In the genomic region with DNA sequence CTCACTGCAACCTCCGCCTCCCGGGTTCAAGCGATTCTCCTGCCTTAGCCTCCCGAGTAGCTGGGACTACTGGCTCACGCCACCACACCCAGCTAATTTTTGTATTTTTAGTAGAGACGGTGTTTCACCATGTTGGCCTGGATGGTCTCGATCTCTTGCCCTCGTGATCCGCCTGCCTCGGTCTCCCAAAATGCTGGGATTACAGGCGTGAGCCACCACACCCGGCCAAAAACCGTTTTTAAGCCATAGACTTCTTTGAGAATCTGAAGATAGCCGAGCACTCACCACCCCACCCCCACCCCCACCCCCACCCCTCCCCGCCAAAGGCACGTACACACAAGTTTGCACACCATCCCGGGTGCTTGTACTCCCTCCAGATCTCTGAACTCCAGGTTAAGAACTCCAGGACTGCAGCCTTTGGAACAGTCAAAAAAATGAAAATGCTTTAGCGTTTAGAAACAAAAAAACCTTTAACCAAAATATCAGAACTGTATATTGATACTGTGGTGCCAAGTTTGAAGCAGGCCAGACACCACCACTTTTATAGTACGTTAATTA, we compare ENCODE assay signal across 9 cellular contexts. TPM values are rescaled to one million over a fixed set of nuclear protein-coding genes. Genes with fewer than 3 reads are reported as not detected.
DNase-seq lines count a peak whose midpoint lies in the region; ATAC-seq and TF ChIP-seq lines count a peak whose summit lies in the region.
"Had no signal": no experiment of that assay in that cellular context is flagged by ENCODE, and none has a peak within 500 bp of the region (broad histone marks: within the 10 kb centered on the region; RNA-seq: fewer than 3 reads in every experiment).

No MANE protein-coding gene starts in this region.

- H3K9me2 ChIP-seq in DOHH2 (replicated peaks; ENCODE audit: control insufficient read depth, low read length) = no peaks in the 10 kb centered on the region

- TF ChIP-seq EP300 in ovary (IDR thresholded peaks at IDR 0.05) = no peak

- peak overlapping the region; percentile 89 for H3K9ac ChIP-seq in OCI-LY3 (ENCODE audit: low read length)
- H3K9ac ChIP-seq in endodermal cell (ENCODE audit: extremely low read depth, low read length, poor library complexity, severe bottlenecking) = peak overlapping the region; percentile 83

- intact Hi-C loops in ovary (cut with DNase I) = loop anchor here in 1 of 4 donors (5.0 kb wide), 1 partner anchor 56 kb away; no protein-coding TSS in a partner anchor

- H3K4me3 Mint-ChIP-seq in endodermal cell = peak overlapping the region; percentile 100

- H3K27ac ChIP-seq in DOHH2 (ENCODE audit: low read depth, low read length) (no peak overlapping the region), OCI-LY3 (ENCODE audit: low read length) (no peak overlapping the region), endodermal cell (ENCODE audit: low read depth, low read length) (no peak overlapping the region), ovary (no peak overlapping the region)

- WGBS in endodermal cell (ENCODE audit: insufficient coverage in 1 of 2, insufficient read length in 1 of 2), 2 experiments = 0% methylated on average over 8 to 15 of the region's 19 CpGs
- 0 to 1% (median 1%) methylated on average over 19 of the region's 19 CpGs for WGBS in ovary, 3 donors

- H3K36me3 ChIP-seq in DOHH2 (ENCODE audit: control insufficient read depth, low read length) (peaks cover 44% of the 10 kb centered on the region), OCI-LY3 (replicated peaks; ENCODE audit: low read depth, low read length) (peaks cover 15% of the 10 kb centered on the region), endodermal cell (ENCODE audit: control insufficient read depth, insufficient read depth, low read length) (peaks cover 13% of the 10 kb centered on the region), ovary (no peaks in the 10 kb centered on the region)

- H3K9me3 Mint-ChIP-seq in endodermal cell = no peaks in the 10 kb centered on the region

- H3K27me3 ChIP-seq in DOHH2 (ENCODE audit: control insufficient read depth, low read length) (no peaks in the 10 kb centered on the region), OCI-LY3 (ENCODE audit: low read depth, low read length) (no peaks in the 10 kb centered on the region), endodermal cell (ENCODE audit: control insufficient read depth, insufficient read depth, low read length, poor library complexity, severe bottlenecking) (no peaks in the 10 kb centered on the region), ovary (no peaks in the 10 kb centered on the region)

- peaks cover 38% of the 10 kb centered on the region for H3K4me1 ChIP-seq in DOHH2 (ENCODE audit: control insufficient read depth, low read length)
- peaks cover 25% of the 10 kb centered on the region for H3K4me1 ChIP-seq in OCI-LY3 (ENCODE audit: low read length)
- H3K4me1 ChIP-seq in endodermal cell (ENCODE audit: control insufficient read depth, insufficient read depth, low read length) = no peaks in the 10 kb centered on the region
- H3K4me1 ChIP-seq in ovary (ENCODE audit: insufficient read depth) = peaks cover 7% of the 10 kb centered on the region

- DNase-seq in endodermal cell (no peak), ovary (peak in 1 of 5 donors; percentile 18), NCI-H524 treated with DMSO at 0.1 percent for 48 hours (lab: John Stamatoyannopoulos, UW) (no peak), DMS153 (lab: John Stamatoyannopoulos, UW) (no peak)
- DNase-seq: NCI-H1092 had no signal

- no peaks in the 10 kb centered on the region for H3K9me3 ChIP-seq in DOHH2 (ENCODE audit: control insufficient read depth, insufficient read depth, low read length)
- no peaks in the 10 kb centered on the region for H3K9me3 ChIP-seq in OCI-LY3 (ENCODE audit: insufficient read depth, low read length)
- no peaks in the 10 kb centered on the region for H3K9me3 ChIP-seq in endodermal cell (ENCODE audit: control insufficient read depth, low read length)
- no peaks in the 10 kb centered on the region for H3K9me3 ChIP-seq in ovary

- H3F3A ChIP-seq in DOHH2 (ENCODE audit: control insufficient read depth, insufficient read depth) = no peaks in the 10 kb centered on the region

- H3K4me1 Mint-ChIP-seq in endodermal cell = peaks cover 18% of the 10 kb centered on the region

- no peak overlapping the region for H2AFZ ChIP-seq in OCI-LY3 (ENCODE audit: low read depth, low read length)

- H3K27me3 Mint-ChIP-seq in endodermal cell (ENCODE audit: insufficient read depth) = no peaks in the 10 kb centered on the region

- H3K79me2 ChIP-seq in DOHH2 (ENCODE audit: control insufficient read depth, low read length) (peaks cover 69% of the 10 kb centered on the region), OCI-LY3 (ENCODE audit: low read length) (peaks cover 69% of the 10 kb centered on the region)

- TF ChIP-seq CTCF in DOHH2 (IDR thresholded peaks at IDR 0.05; ENCODE audit: low read depth, low read length, poor library complexity, severe bottlenecking) = no peak
- TF ChIP-seq CTCF in OCI-LY3 (IDR thresholded peaks at IDR 0.05; ENCODE audit: low read depth, low read length) = no peak
- no peak for TF ChIP-seq CTCF in endodermal cell (conservative IDR thresholded peaks at IDR 0.05)
- no peak for TF ChIP-seq CTCF in ovary (IDR thresholded peaks at IDR 0.05)

- H3K4me3 ChIP-seq in DOHH2 (ENCODE audit: low read length) = peak overlapping the region; percentile 99
- peak overlapping the region; percentile 84 for H3K4me3 ChIP-seq in OCI-LY3 (ENCODE audit: low read length)
- peak overlapping the region; percentile 91 for H3K4me3 ChIP-seq in endodermal cell (ENCODE audit: low read length)
- H3K4me3 ChIP-seq in ovary = peak overlapping the region; percentile 91

- TF ChIP-seq POLR2A in ovary (IDR thresholded peaks at IDR 0.05) = no peak

- H4K20me1 ChIP-seq in DOHH2 (ENCODE audit: control insufficient read depth, insufficient read depth, low read depth, low read length) = peaks cover 24% of the 10 kb centered on the region
- peaks cover 49% of the 10 kb centered on the region for H4K20me1 ChIP-seq in OCI-LY3 (ENCODE audit: insufficient read depth, low read length)

- no peak for ATAC-seq in GM21576 (IDR thresholded peaks at IDR 0.05; ENCODE audit: unreplicated experiment)
- no peak for ATAC-seq in GM21526 (IDR thresholded peaks at IDR 0.05; ENCODE audit: low FRiP score, unreplicated experiment)

- H3K36me3 Mint-ChIP-seq in endodermal cell (ENCODE audit: low read depth) = peaks cover 8% of the 10 kb centered on the region

- peak overlapping the region; percentile 98 for H3K27ac Mint-ChIP-seq in endodermal cell

- peak overlapping the region; percentile 88 for H3K4me2 ChIP-seq in DOHH2 (ENCODE audit: low read length)
- H3K4me2 ChIP-seq in OCI-LY3 (ENCODE audit: low read length) = peak overlapping the region; percentile 79

RNA-seq across cellular contexts. Expression of a gene that starts 1.5 kb away (rescaled TPM):
- total RNA-seq in endodermal cell = 100 to 1,000 TPM in 1 of 2 donors, 10 to 100 TPM in 1; 89.5 to 104 TPM
- 50.0 TPM for polyA plus RNA-seq in endodermal cell (2013, experiment 1 of 2)
- polyA plus RNA-seq in endodermal cell (2013, experiment 2 of 2) = 52.3 TPM
- total RNA-seq in ovary = 10 to 100 TPM; 42.8 to 71.5 (median 58.0) TPM
- polyA plus RNA-seq in ovary = 10 to 100 TPM; 22.7 to 51.5 TPM

RNA-seq across cellular contexts. Expression of a gene that starts 48.3 kb away (rescaled TPM):
- total RNA-seq in endodermal cell (1 to 10 TPM; 1.8 to 2.7 TPM), ovary (1 to 10 TPM in 4 of 7 donors, under 1 TPM in 3; 0.43 to 2.7 (median 1.1) TPM)
- 0.43 TPM for polyA plus RNA-seq in endodermal cell (2013, experiment 1 of 2)
- polyA plus RNA-seq in endodermal cell (2013, experiment 2 of 2) = 0.70 TPM
- polyA plus RNA-seq in ovary = 1 to 10 TPM in 1 of 2 donors, not detected in 1; 1.1 TPM

RNA-seq across cellular contexts. Expression of a gene that starts 59.9 kb away (rescaled TPM):
- total RNA-seq in endodermal cell = 10 to 100 TPM; 16.5 to 21.8 TPM
- polyA plus RNA-seq in endodermal cell (2013, experiment 1 of 2) = 17.1 TPM
- polyA plus RNA-seq in endodermal cell (2013, experiment 2 of 2) = 18.4 TPM
- total RNA-seq in ovary = 10 to 100 TPM; 12.1 to 25.1 (median 22.9) TPM
- polyA plus RNA-seq in ovary = 10 to 100 TPM; 12.0 to 58.6 TPM
